1 cellular context compared by ENCODE assay signal in genomic region chr4:13484045-13484748, GRCh38.
TF ChIP-seq lines count a peak whose summit lies in the region.

Gene RAB28 (minus strand): TSS chr4:13484340.

TF ChIP-seq in GM12878, 131 proteins besides CTCF, POLR2A, EP300 and RAD21 (continued from another document):
- TF ChIP-seq E2F4 (IDR thresholded peaks at IDR 0.05; ENCODE audit: low read depth, low read length) (peak; percentile 47; the same call in 1 of the 2 replicates), ZNF592 (IDR thresholded peaks at IDR 0.05) (no peak), CHD1 (IDR thresholded peaks at IDR 0.05; ENCODE audit: low read depth, low read length) (peak; percentile 98), FOXK2 (IDR thresholded peaks at IDR 0.05) (peak; percentile 98), NR2F1 (conservative IDR thresholded peaks at IDR 0.05) (no peak), CREB1 (IDR thresholded peaks at IDR 0.05; ENCODE audit: low read depth) (peak; percentile 93), NFIC (IDR thresholded peaks at IDR 0.05; ENCODE audit: low read depth, low read length) (no peak), REST (IDR thresholded peaks at IDR 0.05; ENCODE audit: low read depth, low read length) (no peak; the same call in 1 of the 2 replicates), SMC3 (IDR thresholded peaks at IDR 0.05; ENCODE audit: borderline replicate concordance, low read length) (no peak), USF2 (IDR thresholded peaks at IDR 0.05; ENCODE audit: borderline replicate concordance, low read depth, low read length) (no peak), SUPT20H (IDR thresholded peaks at IDR 0.05; ENCODE audit: borderline replicate concordance, control insufficient read depth, low read depth, low read length) (no peak), SMAD1 (IDR thresholded peaks at IDR 0.05; ENCODE audit: low read depth, partially characterized antibody) (no peak), ZSCAN29 (IDR thresholded peaks at IDR 0.05) (no peak), ZBTB11 (CRISPR knock-in tag; IDR thresholded peaks at IDR 0.05) (no peak), TARDBP (IDR thresholded peaks at IDR 0.05; ENCODE audit: borderline replicate concordance) (no peak), NR2C2 (IDR thresholded peaks at IDR 0.05; ENCODE audit: borderline replicate concordance, control insufficient read depth, insufficient read length, low read depth) (no peak), POU2F2 (IDR thresholded peaks at IDR 0.05; ENCODE audit: borderline replicate concordance, low read depth, low read length) (no peak), SREBF1 (IDR thresholded peaks at IDR 0.05; ENCODE audit: low read length) (peak; percentile 96), PAX5 (IDR thresholded peaks at IDR 0.05; ENCODE audit: borderline replicate concordance, low read depth, low read length) (no peak), TCF3 (IDR thresholded peaks at IDR 0.05; ENCODE audit: borderline replicate concordance, insufficient read depth, low read depth, low read length) (no peak), HDGF (IDR thresholded peaks at IDR 0.05) (no peak), NRF1 (conservative IDR thresholded peaks at IDR 0.05; ENCODE audit: low read depth, low read length) (no peak), HDAC6 (IDR thresholded peaks at IDR 0.05; ENCODE audit: unreplicated experiment) (no peak), HSF1 (IDR thresholded peaks at IDR 0.05; ENCODE audit: low read depth, low read length) (0 out of 2 replicates have a peak, but pooled peaks have one; percentile 51), CUX1 (IDR thresholded peaks at IDR 0.05; ENCODE audit: insufficient replicate concordance, low read depth, low read length) (no peak), RB1 (IDR thresholded peaks at IDR 0.05; ENCODE audit: borderline replicate concordance) (peak; percentile 91; the same call in 1 of the 2 replicates), E4F1 (IDR thresholded peaks at IDR 0.05; ENCODE audit: borderline replicate concordance, partially characterized antibody) (no peak)
